Comparison of ENCODE assay signal across 1 cellular context in genomic region chr4:6325791-6326290, GRCh38.
TF ChIP-seq lines count a peak whose summit lies in the region.

No MANE protein-coding gene starts in this region.

TF ChIP-seq in HepG2, 621 proteins besides CTCF, POLR2A, EP300 and RAD21 (continued from another document):
- TF ChIP-seq, protein P1, sequence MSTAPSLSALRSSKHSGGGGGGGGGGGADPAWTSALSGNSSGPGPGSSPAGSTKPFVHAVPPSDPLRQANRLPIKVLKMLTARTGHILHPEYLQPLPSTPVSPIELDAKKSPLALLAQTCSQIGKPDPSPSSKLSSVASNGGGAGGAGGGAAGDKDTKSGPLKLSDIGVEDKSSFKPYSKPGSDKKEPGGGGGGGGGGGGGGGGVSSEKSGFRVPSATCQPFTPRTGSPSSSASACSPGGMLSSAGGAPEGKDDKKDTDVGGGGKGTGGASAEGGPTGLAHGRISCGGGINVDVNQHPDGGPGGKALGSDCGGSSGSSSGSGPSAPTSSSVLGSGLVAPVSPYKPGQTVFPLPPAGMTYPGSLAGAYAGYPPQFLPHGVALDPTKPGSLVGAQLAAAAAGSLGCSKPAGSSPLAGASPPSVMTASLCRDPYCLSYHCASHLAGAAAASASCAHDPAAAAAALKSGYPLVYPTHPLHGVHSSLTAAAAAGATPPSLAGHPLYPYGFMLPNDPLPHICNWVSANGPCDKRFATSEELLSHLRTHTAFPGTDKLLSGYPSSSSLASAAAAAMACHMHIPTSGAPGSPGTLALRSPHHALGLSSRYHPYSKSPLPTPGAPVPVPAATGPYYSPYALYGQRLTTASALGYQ (CRISPR knock-in tag; IDR thresholded peaks at IDR 0.05), result no peak
- TF ChIP-seq ZNF782 (CRISPR knock-in tag; IDR thresholded peaks at IDR 0.05; ENCODE audit: borderline replicate concordance), result no peak
- no peak for TF ChIP-seq ZNF672 (CRISPR knock-in tag; IDR thresholded peaks at IDR 0.05)
- no peak for TF ChIP-seq ZNF772 (CRISPR knock-in tag; IDR thresholded peaks at IDR 0.05)
- no peak for TF ChIP-seq ZNF17 (CRISPR knock-in tag; IDR thresholded peaks at IDR 0.05)
- TF ChIP-seq, protein P2, sequence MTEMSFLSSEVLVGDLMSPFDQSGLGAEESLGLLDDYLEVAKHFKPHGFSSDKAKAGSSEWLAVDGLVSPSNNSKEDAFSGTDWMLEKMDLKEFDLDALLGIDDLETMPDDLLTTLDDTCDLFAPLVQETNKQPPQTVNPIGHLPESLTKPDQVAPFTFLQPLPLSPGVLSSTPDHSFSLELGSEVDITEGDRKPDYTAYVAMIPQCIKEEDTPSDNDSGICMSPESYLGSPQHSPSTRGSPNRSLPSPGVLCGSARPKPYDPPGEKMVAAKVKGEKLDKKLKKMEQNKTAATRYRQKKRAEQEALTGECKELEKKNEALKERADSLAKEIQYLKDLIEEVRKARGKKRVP (CRISPR knock-in tag; IDR thresholded peaks at IDR 0.05), result no peak
- TF ChIP-seq, protein P3, sequence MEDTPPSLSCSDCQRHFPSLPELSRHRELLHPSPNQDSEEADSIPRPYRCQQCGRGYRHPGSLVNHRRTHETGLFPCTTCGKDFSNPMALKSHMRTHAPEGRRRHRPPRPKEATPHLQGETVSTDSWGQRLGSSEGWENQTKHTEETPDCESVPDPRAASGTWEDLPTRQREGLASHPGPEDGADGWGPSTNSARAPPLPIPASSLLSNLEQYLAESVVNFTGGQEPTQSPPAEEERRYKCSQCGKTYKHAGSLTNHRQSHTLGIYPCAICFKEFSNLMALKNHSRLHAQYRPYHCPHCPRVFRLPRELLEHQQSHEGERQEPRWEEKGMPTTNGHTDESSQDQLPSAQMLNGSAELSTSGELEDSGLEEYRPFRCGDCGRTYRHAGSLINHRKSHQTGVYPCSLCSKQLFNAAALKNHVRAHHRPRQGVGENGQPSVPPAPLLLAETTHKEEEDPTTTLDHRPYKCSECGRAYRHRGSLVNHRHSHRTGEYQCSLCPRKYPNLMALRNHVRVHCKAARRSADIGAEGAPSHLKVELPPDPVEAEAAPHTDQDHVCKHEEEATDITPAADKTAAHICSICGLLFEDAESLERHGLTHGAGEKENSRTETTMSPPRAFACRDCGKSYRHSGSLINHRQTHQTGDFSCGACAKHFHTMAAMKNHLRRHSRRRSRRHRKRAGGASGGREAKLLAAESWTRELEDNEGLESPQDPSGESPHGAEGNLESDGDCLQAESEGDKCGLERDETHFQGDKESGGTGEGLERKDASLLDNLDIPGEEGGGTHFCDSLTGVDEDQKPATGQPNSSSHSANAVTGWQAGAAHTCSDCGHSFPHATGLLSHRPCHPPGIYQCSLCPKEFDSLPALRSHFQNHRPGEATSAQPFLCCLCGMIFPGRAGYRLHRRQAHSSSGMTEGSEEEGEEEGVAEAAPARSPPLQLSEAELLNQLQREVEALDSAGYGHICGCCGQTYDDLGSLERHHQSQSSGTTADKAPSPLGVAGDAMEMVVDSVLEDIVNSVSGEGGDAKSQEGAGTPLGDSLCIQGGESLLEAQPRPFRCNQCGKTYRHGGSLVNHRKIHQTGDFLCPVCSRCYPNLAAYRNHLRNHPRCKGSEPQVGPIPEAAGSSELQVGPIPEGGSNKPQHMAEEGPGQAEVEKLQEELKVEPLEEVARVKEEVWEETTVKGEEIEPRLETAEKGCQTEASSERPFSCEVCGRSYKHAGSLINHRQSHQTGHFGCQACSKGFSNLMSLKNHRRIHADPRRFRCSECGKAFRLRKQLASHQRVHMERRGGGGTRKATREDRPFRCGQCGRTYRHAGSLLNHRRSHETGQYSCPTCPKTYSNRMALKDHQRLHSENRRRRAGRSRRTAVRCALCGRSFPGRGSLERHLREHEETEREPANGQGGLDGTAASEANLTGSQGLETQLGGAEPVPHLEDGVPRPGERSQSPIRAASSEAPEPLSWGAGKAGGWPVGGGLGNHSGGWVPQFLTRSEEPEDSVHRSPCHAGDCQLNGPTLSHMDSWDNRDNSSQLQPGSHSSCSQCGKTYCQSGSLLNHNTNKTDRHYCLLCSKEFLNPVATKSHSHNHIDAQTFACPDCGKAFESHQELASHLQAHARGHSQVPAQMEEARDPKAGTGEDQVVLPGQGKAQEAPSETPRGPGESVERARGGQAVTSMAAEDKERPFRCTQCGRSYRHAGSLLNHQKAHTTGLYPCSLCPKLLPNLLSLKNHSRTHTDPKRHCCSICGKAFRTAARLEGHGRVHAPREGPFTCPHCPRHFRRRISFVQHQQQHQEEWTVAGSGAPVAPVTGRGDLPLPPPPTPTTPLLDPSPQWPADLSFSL (CRISPR knock-in tag; IDR thresholded peaks at IDR 0.05), result no peak
- no peak for TF ChIP-seq FIP1L1 (IDR thresholded peaks at IDR 0.05; ENCODE audit: borderline replicate concordance, insufficient read depth, low read depth, low read length)
- TF ChIP-seq, protein P4, sequence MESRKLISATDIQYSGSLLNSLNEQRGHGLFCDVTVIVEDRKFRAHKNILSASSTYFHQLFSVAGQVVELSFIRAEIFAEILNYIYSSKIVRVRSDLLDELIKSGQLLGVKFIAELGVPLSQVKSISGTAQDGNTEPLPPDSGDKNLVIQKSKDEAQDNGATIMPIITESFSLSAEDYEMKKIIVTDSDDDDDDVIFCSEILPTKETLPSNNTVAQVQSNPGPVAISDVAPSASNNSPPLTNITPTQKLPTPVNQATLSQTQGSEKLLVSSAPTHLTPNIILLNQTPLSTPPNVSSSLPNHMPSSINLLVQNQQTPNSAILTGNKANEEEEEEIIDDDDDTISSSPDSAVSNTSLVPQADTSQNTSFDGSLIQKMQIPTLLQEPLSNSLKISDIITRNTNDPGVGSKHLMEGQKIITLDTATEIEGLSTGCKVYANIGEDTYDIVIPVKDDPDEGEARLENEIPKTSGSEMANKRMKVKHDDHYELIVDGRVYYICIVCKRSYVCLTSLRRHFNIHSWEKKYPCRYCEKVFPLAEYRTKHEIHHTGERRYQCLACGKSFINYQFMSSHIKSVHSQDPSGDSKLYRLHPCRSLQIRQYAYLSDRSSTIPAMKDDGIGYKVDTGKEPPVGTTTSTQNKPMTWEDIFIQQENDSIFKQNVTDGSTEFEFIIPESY (CRISPR knock-in tag; IDR thresholded peaks at IDR 0.05), result peak; percentile 30; the same call in 1 of the 2 replicates
- TF ChIP-seq NFKB2 (CRISPR knock-in tag; IDR thresholded peaks at IDR 0.05; ENCODE audit: borderline replicate concordance), result no peak
- no peak for TF ChIP-seq YEATS2 (CRISPR knock-in tag; IDR thresholded peaks at IDR 0.05; ENCODE audit: borderline replicate concordance)
- TF ChIP-seq NFYB (CRISPR knock-in tag; IDR thresholded peaks at IDR 0.05), result peak; percentile 51; the same call in 1 of the 2 replicates
- TF ChIP-seq ZNF124 (CRISPR knock-in tag; IDR thresholded peaks at IDR 0.05), result no peak
- no peak for TF ChIP-seq NCOA2 (CRISPR knock-in tag; IDR thresholded peaks at IDR 0.05)
TF ChIP-seq in HepG2: peak in this region for 2.
